12 cellular contexts compared by ENCODE assay signal in the genomic region with DNA sequence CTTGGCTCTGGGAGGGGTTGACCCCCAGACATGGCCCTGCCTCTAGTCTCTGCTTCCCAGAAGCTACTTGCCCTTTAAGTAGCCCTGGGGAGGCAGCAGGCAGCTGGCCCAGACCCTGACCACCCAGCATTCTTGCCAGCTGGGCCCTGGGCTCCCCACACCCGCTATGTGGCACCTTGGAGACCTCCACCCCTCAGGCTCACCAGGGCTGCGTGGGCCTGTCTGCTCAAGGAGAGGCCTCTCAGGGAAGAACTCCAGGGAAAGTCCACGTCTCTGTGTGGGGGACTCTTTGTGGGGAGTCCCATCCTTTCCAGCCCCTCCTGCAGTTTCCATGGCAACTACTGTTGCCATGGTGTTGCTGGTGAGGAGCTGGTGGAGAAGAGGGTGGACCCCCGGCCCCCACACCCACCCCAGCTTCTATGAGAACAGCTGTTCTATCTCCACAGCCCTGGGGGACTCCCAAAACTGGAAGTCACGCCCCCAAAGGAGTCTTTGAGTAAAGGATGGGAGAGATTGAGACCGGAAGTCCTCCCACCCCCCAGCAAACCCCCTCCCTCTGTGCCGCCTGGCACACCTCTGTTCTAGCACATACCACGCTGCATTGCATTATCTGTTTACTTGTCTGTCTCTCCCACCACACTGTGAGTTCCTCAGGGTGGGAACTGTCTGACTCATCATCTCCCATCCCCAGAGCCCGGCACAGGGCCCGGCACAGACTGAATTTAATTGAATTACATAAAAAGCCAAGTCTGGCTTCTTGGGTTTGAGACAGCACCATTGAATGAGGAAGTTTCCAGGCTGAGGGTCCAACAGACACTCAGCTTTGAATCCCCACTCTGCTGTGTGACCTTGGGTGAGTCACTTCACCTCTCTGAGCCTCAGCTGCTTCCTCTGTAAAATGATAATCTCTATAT. TPM values are rescaled to one million over a fixed set of nuclear protein-coding genes. Genes with fewer than 3 reads are reported as not detected.
DNase-seq lines count a peak whose midpoint lies in the region; ATAC-seq and TF ChIP-seq lines count a peak whose summit lies in the region.
"Had no signal": no experiment of that assay in that cellular context is flagged by ENCODE, and none has a peak within 500 bp of the region (broad histone marks: within the 10 kb centered on the region; RNA-seq: fewer than 3 reads in every experiment).

No MANE protein-coding gene starts in this region.

- H3K4me1 Mint-ChIP-seq in activated naive CD4-positive, alpha-beta T cell treated with anti-CD3 and anti-CD28 coated beads, Interleukin-2, amount 10 ng/mL, durations not matched to agents 7 days and 5 days = peaks cover 14% of the 10 kb centered on the region

- no peak overlapping the region for H3K4me3 ChIP-seq in fibroblast of mammary gland (ENCODE audit: control insufficient read depth, low read depth, low read length)
- H3K4me3 ChIP-seq: testis had no signal

- peaks cover 78% of the 10 kb centered on the region for H3K27me3 Mint-ChIP-seq in activated naive CD4-positive, alpha-beta T cell treated with anti-CD3 and anti-CD28 coated beads, Interleukin-2, amount 10 ng/mL, durations not matched to agents 7 days and 5 days

- H3K36me3 Mint-ChIP-seq in activated naive CD4-positive, alpha-beta T cell treated with anti-CD3 and anti-CD28 coated beads, Interleukin-2, amount 10 ng/mL, durations not matched to agents 7 days and 5 days = no peaks in the 10 kb centered on the region

- H3K27ac Mint-ChIP-seq in activated naive CD4-positive, alpha-beta T cell treated with anti-CD3 and anti-CD28 coated beads, Interleukin-2, amount 10 ng/mL, durations not matched to agents 7 days and 5 days = no peak overlapping the region
- H3K27ac Mint-ChIP-seq: activated T-cell treated with anti-CD3 and anti-CD28 coated beads, Interleukin-2, amount 50 U/mL, for 24 hours had no signal

- in situ Hi-C loops in ACHN (cut with HindIII; ENCODE audit: low pct_ligation_motif_present, low pct_unique_long_range_greater_than_20kb, low sequenced_read_pairs) = no loop called here

- DNase-seq in AG20443 (ENCODE audit: low spot score) = peak; percentile 63
- peak; percentile 62 for DNase-seq in RPMI7951 (ENCODE audit: low read depth)
- peak; percentile 83 for DNase-seq in fibroblast of mammary gland (ENCODE audit: low read depth)
- no peak for DNase-seq in omental fat pad (ENCODE audit: low spot score)
- DNase-seq in ACHN = no peak
- DNase-seq in activated naive CD4-positive, alpha-beta T cell treated with anti-CD3 and anti-CD28 coated beads, Interleukin-2, amount 10 ng/mL, durations not matched to agents 7 days and 5 days = no peak
- DNase-seq in NOMO-1 (lab: John Stamatoyannopoulos, UW; ENCODE audit: unreplicated experiment in 2 of 2) = no peak
- DNase-seq: activated T-cell treated with anti-CD3 and anti-CD28 coated beads, Interleukin-2, amount 50 U/mL, for 24 hours; NCI-H1694; SW 1271; testis had no signal

- H3K9me3 Mint-ChIP-seq in activated naive CD4-positive, alpha-beta T cell treated with anti-CD3 and anti-CD28 coated beads, Interleukin-2, amount 10 ng/mL, durations not matched to agents 7 days and 5 days = no peaks in the 10 kb centered on the region
- H3K9me3 Mint-ChIP-seq: activated T-cell treated with anti-CD3 and anti-CD28 coated beads, Interleukin-2, amount 50 U/mL, for 24 hours had no signal

- TF ChIP-seq CTCF in fibroblast of mammary gland (conservative IDR thresholded peaks at IDR 0.05; ENCODE audit: control insufficient read depth, insufficient read depth, low read depth, low read length) (no peak), omental fat pad (IDR thresholded peaks at IDR 0.05) (no peak)

- peak; percentile 65 for ATAC-seq in omental fat pad (ENCODE audit: low FRiP score)
- ATAC-seq in HG03521 (IDR thresholded peaks at IDR 0.05; ENCODE audit: unreplicated experiment) = no peak

- H3K4me3 Mint-ChIP-seq in activated naive CD4-positive, alpha-beta T cell treated with anti-CD3 and anti-CD28 coated beads, Interleukin-2, amount 10 ng/mL, durations not matched to agents 7 days and 5 days = no peak overlapping the region
- H3K4me3 Mint-ChIP-seq: activated T-cell treated with anti-CD3 and anti-CD28 coated beads, Interleukin-2, amount 50 U/mL, for 24 hours had no signal

- CTCF ChIA-PET in activated naive CD4-positive, alpha-beta T cell treated with anti-CD3 and anti-CD28 coated beads, Interleukin-2, amount 10 ng/mL, durations not matched to agents 7 days and 5 days (lab: Charles Lee) = interaction anchor here (0.6 kb wide), 1 partner anchor 26 kb away, joined by 3 read pairs; no protein-coding TSS in a partner anchor

RNA-seq across cellular contexts. Expression of gene DNM1, which starts 12.6 kb away (rescaled TPM):
- total RNA-seq in RPMI7951 (2014; rRNA removed; shearing (Covaris generic)) = 16.1 and 17.4 TPM in 2 replicates
- 10 to 100 TPM in 3 of 4 donors, 1 to 10 TPM in 1; 4.0 to 60.5 (median 20.0) TPM for total RNA-seq in omental fat pad

RNA-seq across cellular contexts. Expression of gene CIZ1, which starts 24.4 kb away (rescaled TPM):
- total RNA-seq in RPMI7951 (2014; rRNA removed; shearing (Covaris generic)) = 28.3 and 37.0 TPM in 2 replicates
- 10 to 100 TPM; 40.1 to 70.1 (median 52.5) TPM for total RNA-seq in omental fat pad

RNA-seq across cellular contexts. Expression of gene BBLN, which starts 55.7 kb away (rescaled TPM):
- total RNA-seq in RPMI7951 (2014; rRNA removed; shearing (Covaris generic)) = 97.3 and 128 TPM in 2 replicates
- total RNA-seq in omental fat pad = 100 to 1,000 TPM; 117 to 174 (median 138) TPM

Comparison
In these comparisons a context has a peak if more than half of its experiments do, and no peak if none do; other contexts are left out.
1. DNase-seq: peak in AG20443 (single experiment), RPMI7951 (single experiment) and fibroblast of mammary gland (single experiment); none in omental fat pad (single experiment), ACHN (single experiment), activated naive CD4-positive, alpha-beta T cell treated with anti-CD3 and anti-CD28 coated beads, Interleukin-2, amount 10 ng/mL, durations not matched to agents 7 days and 5 days (single experiment) and NOMO-1 (0 of 2).